36 cellular contexts compared by ENCODE assay signal in genomic region chr5:42614509-42614908, GRCh38.
DNase-seq lines count a peak whose midpoint lies in the region; ATAC-seq and TF ChIP-seq lines count a peak whose summit lies in the region.
"Had no signal": no experiment of that assay in that cellular context is flagged by ENCODE, and none has a peak within 500 bp of the region (broad histone marks: within the 10 kb centered on the region; RNA-seq: fewer than 3 reads in every experiment).

No MANE protein-coding gene starts in this region.

- H3K4me3 ChIP-seq in breast epithelium (no peak overlapping the region), cardiac fibroblast (replicated peaks in 1 of 2; ENCODE audit: low read depth in 2 of 2, low read length in 2 of 2) (no peak overlapping the region)
- H3K4me3 ChIP-seq: adrenal gland, GM12878, heart right ventricle, neural progenitor cell, sigmoid colon, vagina had no signal

- no TSS peak for BruUV-seq in MCF 10A (replicated peaks; lab: Mats Ljungman, UMichigan)

- H3K9me3 Mint-ChIP-seq in MCF 10A (ENCODE audit: unreplicated experiment), result no peaks in the 10 kb centered on the region
- H3K9me3 Mint-ChIP-seq: CD4-positive, alpha-beta T cell; neural progenitor cell; WTC11 had no signal

- H3K4me1 Mint-ChIP-seq in MCF 10A (ENCODE audit: insufficient read depth, unreplicated experiment), result peaks cover 19% of the 10 kb centered on the region
- H3K4me1 Mint-ChIP-seq: neural progenitor cell had no signal

- no peak for ATAC-seq in GM21723 (IDR thresholded peaks at IDR 0.05; ENCODE audit: unreplicated experiment)
- ATAC-seq: GM12878; HepG2; Panc1; stimulated activated naive B cell treated with anti-CD40 and anti-IgM and Interleukin-4, amounts not matched to agents 10 μg/mL and 1 μg/mL and 100 μg/mL, for 72 hours had no signal

- peaks cover 7% of the 10 kb centered on the region for H3K36me3 Mint-ChIP-seq in MCF 10A (ENCODE audit: insufficient read depth, unreplicated experiment)
- H3K36me3 Mint-ChIP-seq: neural progenitor cell, WTC11 had no signal

- H3K9me3 ChIP-seq in breast epithelium, result no peaks in the 10 kb centered on the region
- H3K9me3 ChIP-seq: adrenal gland, heart right ventricle, sigmoid colon, vagina had no signal

- TF ChIP-seq CTCF in MCF 10A (IDR thresholded peaks at IDR 0.05; ENCODE audit: unreplicated experiment) (no peak), breast epithelium (IDR thresholded peaks at IDR 0.05) (no peak), cardiac fibroblast (IDR thresholded peaks at IDR 0.05; ENCODE audit: low read depth, low read length) (no peak)

- H3K36me3 ChIP-seq in breast epithelium, result no peaks in the 10 kb centered on the region
- H3K36me3 ChIP-seq: adrenal gland, heart right ventricle, neural progenitor cell, sigmoid colon, vagina had no signal

- DNase-seq in MCF 10A (ENCODE audit: unreplicated experiment) (peak; percentile 49), breast epithelium (ENCODE audit: low spot score in 2 of 2) (no peak), cardiac fibroblast (ENCODE audit: low read depth in 2 of 2) (peak; percentile 22 to 63), kidney glomerular epithelial cell (lab: John Stamatoyannopoulos, UW) (peak; percentile 70), HuH-7.5 (ENCODE audit: low spot score) (no peak), NCI-H146 (lab: John Stamatoyannopoulos, UW) (no peak), cerebellum (ENCODE audit: low spot score) (no peak)
- DNase-seq: activated CD4-positive, alpha-beta T cell treated with anti-CD3 and anti-CD28 coated beads, Interleukin-2, amount 50 U/mL, for 4 hours; activated naive CD4-positive, alpha-beta T cell treated with Interleukin-2 at 50 U/mL for 16 hours; adrenal gland; caudate nucleus; CD4-positive, alpha-beta T cell; dermis blood vessel endothelial cell; EL; foreskin melanocyte; heart right ventricle; NCI-H1092; NCI-H187 treated with DMSO at 0.1 percent for 48 hours; NCI-H526; NK-92 treated with Interleukin-12 subunit alpha and Interleukin-12 subunit beta, amount 100 ng/mL, for 24 hours; posterior cingulate gyrus; SIG-M5; sigmoid colon; stimulated activated CD4-positive, alpha-beta T cell treated with anti-CD3 and anti-CD28 coated beads, Interleukin-4, amount 100 ng/mL, for 4 hours; stimulated activated naive B cell treated with anti-CD40 and anti-IgM and Interleukin-4, amounts not matched to agents 10 μg/mL and 1 μg/mL and 100 μg/mL, for 72 hours; T1000 had no signal

- no peaks in the 10 kb centered on the region for H3K27me3 ChIP-seq in breast epithelium
- H3K27me3 ChIP-seq: adrenal gland, heart right ventricle, neural progenitor cell, sigmoid colon, vagina had no signal

- no peaks in the 10 kb centered on the region for H3K27me3 Mint-ChIP-seq in MCF 10A (ENCODE audit: insufficient read depth, unreplicated experiment)

- no peak overlapping the region for H3K4me3 Mint-ChIP-seq in MCF 10A (ENCODE audit: unreplicated experiment)
- H3K4me3 Mint-ChIP-seq: CD4-positive, alpha-beta T cell; memory B cell; neural progenitor cell; stimulated activated naive B cell treated with anti-CD40 and anti-IgM and Interleukin-4, amounts not matched to agents 10 μg/mL and 1 μg/mL and 100 μg/mL, for 72 hours; WTC11 had no signal

- CTCF ChIA-PET in MCF 10A (lab: Yijun Ruan, JAX), result interaction anchor here (0.7 to 1.6 kb wide), 4 partner anchors 9 to 1201 kb away, joined by 3 to 8 read pairs (median 4); no protein-coding TSS in a partner anchor

- no peaks in the 10 kb centered on the region for H3K4me1 ChIP-seq in breast epithelium
- H3K4me1 ChIP-seq: neural progenitor cell had no signal

- TF ChIP-seq POLR2A in breast epithelium (IDR thresholded peaks at IDR 0.05), result no peak

- POLR2A ChIA-PET in MCF 10A (lab: Yijun Ruan, JAX), result interaction anchor here (1.6 kb wide), 1 partner anchor 16 kb away, joined by 3 read pairs; no protein-coding TSS in a partner anchor

- intact Hi-C loops in MCF 10A (cut with micrococcal nuclease) (no loop called here), breast epithelium (cut with DNase I; ENCODE audit: low total_unique reads) (no loop called here)

- no peak overlapping the region for H3K27ac ChIP-seq in breast epithelium
- H3K27ac ChIP-seq: 22Rv1, heart right ventricle, HL-60, neural progenitor cell, sigmoid colon, vagina had no signal

- no peak overlapping the region for H3K27ac Mint-ChIP-seq in MCF 10A (ENCODE audit: low read depth, unreplicated experiment)
- H3K27ac Mint-ChIP-seq: CD4-positive, alpha-beta T cell; memory B cell; neural progenitor cell; stimulated activated naive B cell treated with anti-CD40 and anti-IgM and Interleukin-4, amounts not matched to agents 10 μg/mL and 1 μg/mL and 100 μg/mL, for 72 hours; WTC11 had no signal

Comparison
In these comparisons a context has a peak if more than half of its experiments do, and no peak if none do; other contexts are left out.
1. DNase-seq: peak in MCF 10A (single experiment), cardiac fibroblast (2 of 2) and kidney glomerular epithelial cell (single experiment); none in breast epithelium (0 of 2), HuH-7.5 (single experiment), NCI-H146 (single experiment) and cerebellum (single experiment).